Comparison of ENCODE assay signal across 20 cellular contexts in the genomic region with DNA sequence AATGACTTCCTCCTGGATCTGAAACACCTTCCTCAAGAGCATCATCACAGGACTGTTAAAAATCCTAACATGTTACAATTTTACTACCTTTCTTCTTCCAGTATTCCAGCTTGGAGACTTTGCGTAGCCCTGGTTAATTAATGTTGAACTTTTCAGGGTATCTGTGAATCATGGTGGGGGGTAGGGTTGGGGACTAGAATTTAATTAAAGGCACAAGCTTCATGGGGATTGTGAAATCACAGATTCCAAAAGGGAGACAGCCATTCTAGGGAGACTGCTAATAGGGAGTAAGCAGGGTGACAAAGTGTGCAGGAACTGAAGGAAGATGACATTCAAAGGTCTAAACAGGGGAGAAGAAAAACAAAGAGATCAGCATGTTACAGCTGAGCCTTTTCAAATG.
DNase-seq lines count a peak whose midpoint lies in the region; ATAC-seq, FAIRE-seq and TF ChIP-seq lines count a peak whose summit lies in the region.
"Had no signal": no experiment of that assay in that cellular context is flagged by ENCODE, and none has a peak within 500 bp of the region (broad histone marks: within the 10 kb centered on the region; RNA-seq: fewer than 3 reads in every experiment).

No MANE protein-coding gene starts in this region.

- POLR2A ChIA-PET in Caco-2 (lab: Charles Lee) = no interaction called here

- H3K4me1 ChIP-seq in Caco-2 = peaks cover 26% of the 10 kb centered on the region
- H3K4me1 ChIP-seq in neural progenitor cell = no peaks in the 10 kb centered on the region
- no peaks in the 10 kb centered on the region for H3K4me1 ChIP-seq in right cardiac atrium (ENCODE audit: control insufficient read depth, insufficient read depth, low read length)
- no peaks in the 10 kb centered on the region for H3K4me1 ChIP-seq in small intestine (ENCODE audit: control insufficient read depth in 2 of 2, insufficient read depth in 1 of 2, low read depth in 1 of 2, low read length in 1 of 2)

- H3F3A ChIP-seq in neural progenitor cell (ENCODE audit: low read depth) = no peaks in the 10 kb centered on the region

- H3K27ac ChIP-seq in neural progenitor cell = no peak overlapping the region
- H3K27ac ChIP-seq in right cardiac atrium (ENCODE audit: low read length) = no peak overlapping the region
- H3K27ac ChIP-seq in small intestine (ENCODE audit: low read depth in 1 of 2, low read length in 1 of 2) = no peak overlapping the region
- H3K27ac ChIP-seq: C4-2B had no signal

- H3K4me1 Mint-ChIP-seq in Caco-2 (ENCODE audit: low read depth, unreplicated experiment) (peaks cover 8% of the 10 kb centered on the region), neural progenitor cell (peaks cover 8% of the 10 kb centered on the region)

- H3K9ac ChIP-seq in neural progenitor cell = no peak overlapping the region

- H3K4me3 Mint-ChIP-seq in Caco-2 (ENCODE audit: unreplicated experiment) = no peak overlapping the region
- H3K4me3 Mint-ChIP-seq in neural progenitor cell = no peak overlapping the region

- H3K36me3 Mint-ChIP-seq in Caco-2 (ENCODE audit: insufficient read depth, unreplicated experiment) = no peaks in the 10 kb centered on the region
- no peaks in the 10 kb centered on the region for H3K36me3 Mint-ChIP-seq in neural progenitor cell

- intact Hi-C loops in Caco-2 (cut with micrococcal nuclease; ENCODE audit: unreplicated experiment) = no loop called here
- intact Hi-C loops in right cardiac atrium (cut with DNase I) = no loop called here

- 95% methylated on average over 1 of the region's 1 CpG for WGBS in right cardiac atrium
- WGBS in small intestine, 3 donors = 83 to 95% (median 83%) methylated on average over 1 of the region's 1 CpG

- BruUV-seq in Caco-2 (replicated peaks; lab: Mats Ljungman, UMichigan) = no TSS peak

- CTCF ChIA-PET in Caco-2 (lab: Charles Lee) = no interaction called here

- no peak for DNase-seq in Caco-2
- peak; percentile 18 for DNase-seq in RCC 7860 (ENCODE audit: low spot score)
- peak; percentile 3 for DNase-seq in iPS-NIHi7 (ENCODE audit: extremely low spot score)
- DNase-seq in neural progenitor cell (ENCODE audit: low spot score) = peak; percentile 4
- DNase-seq in right cardiac atrium = no peak
- DNase-seq in SHP77 (lab: John Stamatoyannopoulos, UW) = no peak
- no peak for DNase-seq in NCI-H774 (lab: John Stamatoyannopoulos, UW)
- no peak for DNase-seq in small intestine
- DNase-seq: DMS53, KG1, MG63, NCI-H1105, NCI-H1694 treated with DMSO at 0.1 percent for 48 hours, NCI-H446, NCI-H748 treated with DMSO at 0.1 percent for 48 hours had no signal

- peak; percentile 64 for FAIRE-seq in RCC 7860 (lab: Jason Lieb, UNC)
- FAIRE-seq in small intestine (lab: Jason Lieb, UNC) = no peak
- FAIRE-seq: G401.6, GM12891 had no signal

- no peaks in the 10 kb centered on the region for H4K20me1 ChIP-seq in neural progenitor cell (ENCODE audit: low read depth)

- H3K36me3 ChIP-seq in Caco-2 (ENCODE audit: control insufficient read depth, insufficient read depth, low read length) (no peaks in the 10 kb centered on the region), neural progenitor cell (no peaks in the 10 kb centered on the region), small intestine (ENCODE audit: control insufficient read depth in 2 of 2, insufficient read depth in 2 of 2, low read length in 2 of 2) (no peaks in the 10 kb centered on the region)
- H3K36me3 ChIP-seq: MG63 had no signal

- H2AFZ ChIP-seq in neural progenitor cell (replicated peaks) = no peak overlapping the region

- H3K9me3 ChIP-seq in Caco-2 (no peaks in the 10 kb centered on the region), neural progenitor cell (ENCODE audit: low read depth) (no peaks in the 10 kb centered on the region), right cardiac atrium (ENCODE audit: control insufficient read depth, low read length) (no peaks in the 10 kb centered on the region), small intestine (ENCODE audit: control insufficient read depth, low read depth) (no peaks in the 10 kb centered on the region)
- H3K9me3 ChIP-seq: MG63 had no signal

- no peak overlapping the region for H3K4me2 ChIP-seq in neural progenitor cell

- H3K27me3 Mint-ChIP-seq in Caco-2 (ENCODE audit: insufficient read depth, unreplicated experiment) (no peaks in the 10 kb centered on the region), neural progenitor cell (ENCODE audit: insufficient read depth, low read depth) (no peaks in the 10 kb centered on the region)

- no peak for ATAC-seq in right cardiac atrium
- ATAC-seq: HCT116, Right ventricle myocardium inferior had no signal

- no peaks in the 10 kb centered on the region for H3K79me2 ChIP-seq in neural progenitor cell (ENCODE audit: low read depth)

- no peaks in the 10 kb centered on the region for H3K9me3 Mint-ChIP-seq in Caco-2 (ENCODE audit: unreplicated experiment)
- peaks cover 5% of the 10 kb centered on the region for H3K9me3 Mint-ChIP-seq in neural progenitor cell

- no peak for TF ChIP-seq CTCF in Caco-2 (IDR thresholded peaks at IDR 0.05; ENCODE audit: insufficient read depth in 1 of 2, low read depth in 1 of 2, low read length in 1 of 2, severe bottlenecking in 1 of 2, unreplicated experiment in 1 of 2)
- no peak for TF ChIP-seq CTCF in neural progenitor cell (IDR thresholded peaks at IDR 0.05)

- H3K4me3 ChIP-seq in Caco-2 (ENCODE audit: low read depth, low read length) (no peak overlapping the region), neural progenitor cell (no peak overlapping the region), right cardiac atrium (ENCODE audit: low read length) (no peak overlapping the region), small intestine (ENCODE audit: low read depth in 1 of 2, low read length in 2 of 2) (no peak overlapping the region)
- H3K4me3 ChIP-seq: MG63 had no signal

- H3K27ac Mint-ChIP-seq in Caco-2 (ENCODE audit: unreplicated experiment) = peak overlapping the region; percentile 53
- H3K27ac Mint-ChIP-seq in neural progenitor cell = no peak overlapping the region

- H3K27me3 ChIP-seq in Caco-2 (replicated peaks; ENCODE audit: control insufficient read depth, insufficient read depth, low read length) (no peaks in the 10 kb centered on the region), neural progenitor cell (no peaks in the 10 kb centered on the region), right cardiac atrium (ENCODE audit: control insufficient read depth, insufficient read depth) (no peaks in the 10 kb centered on the region), small intestine (ENCODE audit: control insufficient read depth in 2 of 2, insufficient read depth in 2 of 2, low read length in 2 of 2) (no peaks in the 10 kb centered on the region)
- H3K27me3 ChIP-seq: MG63 had no signal

Comparison
In these comparisons a context has a peak if more than half of its experiments do, and no peak if none do; other contexts are left out.
1. DNase-seq: peak in RCC 7860 (single experiment), iPS-NIHi7 (single experiment) and neural progenitor cell (single experiment); none in Caco-2 (0 of 2), right cardiac atrium (0 of 3), SHP77 (0 of 2), NCI-H774 (single experiment) and small intestine (single experiment).